ENCODE assay signal across 15 cellular contexts in the genomic region with DNA sequence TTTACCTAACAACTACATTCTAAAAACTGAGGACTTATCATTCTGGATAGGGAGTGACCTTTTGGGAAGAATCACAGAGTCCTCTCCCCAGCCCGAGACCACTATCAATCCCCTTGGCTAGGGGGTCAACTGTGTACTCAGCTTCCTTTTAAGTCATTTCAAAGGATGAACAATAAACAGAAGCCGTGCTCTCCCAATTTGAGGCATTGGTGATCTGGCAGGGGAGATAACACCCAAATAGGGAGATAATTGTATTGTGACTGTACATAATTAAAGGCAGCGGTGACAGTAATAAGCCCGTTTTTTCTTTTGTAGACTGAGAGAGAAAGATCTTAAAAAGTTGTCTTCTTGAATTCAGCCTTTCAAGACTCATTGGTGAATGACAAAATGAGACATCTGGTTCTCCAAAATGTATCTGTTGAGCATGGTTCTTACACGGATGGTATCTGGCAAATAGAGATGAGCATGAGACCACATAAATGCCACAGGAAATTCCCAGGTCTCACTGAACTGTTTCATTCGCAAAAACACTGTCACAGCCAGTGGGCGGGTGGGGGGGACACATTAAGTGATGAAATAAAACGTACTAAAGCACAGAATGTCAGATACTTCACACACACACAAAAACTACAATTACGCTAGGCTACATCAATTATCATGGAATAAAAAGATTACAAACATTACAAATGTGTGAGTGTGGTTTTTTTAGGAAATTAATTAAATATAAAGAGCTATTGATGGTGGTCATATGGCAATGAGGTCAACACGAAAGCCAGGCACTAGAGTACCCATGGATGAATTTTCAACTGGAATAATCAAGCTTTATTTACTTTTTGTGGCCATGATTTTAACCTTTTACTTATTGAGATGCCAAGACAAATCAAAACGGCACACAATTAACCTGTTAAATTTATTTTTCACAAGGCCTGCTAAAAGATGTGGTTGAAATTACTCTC.
DNase-seq lines count a peak whose midpoint lies in the region; ATAC-seq, FAIRE-seq and TF ChIP-seq lines count a peak whose summit lies in the region.
"Had no signal": no experiment of that assay in that cellular context is flagged by ENCODE, and none has a peak within 500 bp of the region (broad histone marks: within the 10 kb centered on the region; RNA-seq: fewer than 3 reads in every experiment).

No MANE protein-coding gene starts in this region.

- no peaks in the 10 kb centered on the region for H3K9me3 Mint-ChIP-seq in activated T-cell treated with anti-CD3 and anti-CD28 coated beads, Interleukin-2, amount 50 U/mL, for 4 hours
- no peaks in the 10 kb centered on the region for H3K9me3 Mint-ChIP-seq in activated T-helper 2 cell treated with anti-CD3 and anti-CD28 coated beads, Interferon-gamma antibody, Interleukin-2, Interleukin-4, amounts not matched to agents 10 μg/mL and 5 μg/mL and 100 μg/mL, durations not matched to agents 14 hours and 24 hours and 36 hours
- H3K9me3 Mint-ChIP-seq: dendritic cell treated with granulocyte-macrophage colony-stimulating factor and Interleukin-4, amounts not matched to agents 40 ng/mL and 50 ng/mL, for 4 days; neural crest cell had no signal

- H3K36me3 Mint-ChIP-seq in activated T-cell treated with anti-CD3 and anti-CD28 coated beads, Interleukin-2, amount 50 U/mL, for 4 hours (ENCODE audit: insufficient read depth) = peaks cover 17% of the 10 kb centered on the region
- H3K36me3 Mint-ChIP-seq in activated T-helper 2 cell treated with anti-CD3 and anti-CD28 coated beads, Interferon-gamma antibody, Interleukin-2, Interleukin-4, amounts not matched to agents 10 μg/mL and 5 μg/mL and 100 μg/mL, durations not matched to agents 14 hours and 24 hours and 36 hours (ENCODE audit: low read depth) = peaks cover 8% of the 10 kb centered on the region

- CTCF ChIA-PET in RWPE1 (lab: Yijun Ruan, JAX) = interaction anchor here (0.6 kb wide), 1 partner anchor 59 kb away, joined by 5 read pairs; no protein-coding TSS in a partner anchor

- peak overlapping the region; percentile 34 for H3K4me3 Mint-ChIP-seq in activated T-cell treated with anti-CD3 and anti-CD28 coated beads, Interleukin-2, amount 50 U/mL, for 4 hours
- peak overlapping the region; percentile 51 for H3K4me3 Mint-ChIP-seq in activated T-helper 2 cell treated with anti-CD3 and anti-CD28 coated beads, Interferon-gamma antibody, Interleukin-2, Interleukin-4, amounts not matched to agents 10 μg/mL and 5 μg/mL and 100 μg/mL, durations not matched to agents 14 hours and 24 hours and 36 hours (ENCODE audit: low read depth)
- H3K4me3 Mint-ChIP-seq: dendritic cell treated with granulocyte-macrophage colony-stimulating factor and Interleukin-4, amounts not matched to agents 40 ng/mL and 50 ng/mL, for 4 days; neural crest cell had no signal

- no peak overlapping the region for H3K27ac ChIP-seq in RWPE1
- H3K27ac ChIP-seq: esophagus squamous epithelium, skin epidermis had no signal

- DNase-seq in activated T-cell treated with anti-CD3 and anti-CD28 coated beads, Interleukin-2, amount 50 U/mL, for 4 hours = no peak
- DNase-seq in activated T-cell treated with anti-CD3 and anti-CD28 coated beads, Interleukin-2, amount 50 U/mL, for 1 hour = no peak
- DNase-seq in activated T-helper 2 cell treated with anti-CD3 and anti-CD28 coated beads, Interferon-gamma antibody, Interleukin-2, Interleukin-4, amounts not matched to agents 10 μg/mL and 5 μg/mL and 100 μg/mL, durations not matched to agents 14 hours and 24 hours and 36 hours (ENCODE audit: low spot score) = no peak
- DNase-seq in kidney glomerular epithelial cell (lab: John Stamatoyannopoulos, UW) = peak; percentile 63
- DNase-seq in stimulated activated naive CD8-positive, alpha-beta T cell treated with anti-CD3 and anti-CD28 coated beads, Interleukin-15, Interleukin-2, amounts not matched to agents 100 U/mL and 50 U/mL, for 24 hours = peak; percentile 48
- no peak for DNase-seq in RWPE1 (ENCODE audit: low spot score)
- no peak for DNase-seq in D721Med (ENCODE audit: insufficient read length, low spot score)
- DNase-seq: esophagus squamous epithelium, NCI-H1694 treated with DMSO at 0.1 percent for 48 hours, NCI-H524 treated with DMSO at 0.1 percent for 48 hours, trophoblast cell had no signal

- peak overlapping the region; percentile 82 for H3K27ac Mint-ChIP-seq in activated T-helper 2 cell treated with anti-CD3 and anti-CD28 coated beads, Interferon-gamma antibody, Interleukin-2, Interleukin-4, amounts not matched to agents 10 μg/mL and 5 μg/mL and 100 μg/mL, durations not matched to agents 14 hours and 24 hours and 36 hours
- H3K27ac Mint-ChIP-seq: dendritic cell treated with granulocyte-macrophage colony-stimulating factor and Interleukin-4, amounts not matched to agents 40 ng/mL and 50 ng/mL, for 4 days had no signal

- peaks cover 35% of the 10 kb centered on the region for H3K4me1 Mint-ChIP-seq in activated T-cell treated with anti-CD3 and anti-CD28 coated beads, Interleukin-2, amount 50 U/mL, for 4 hours (ENCODE audit: low read depth)
- H3K4me1 Mint-ChIP-seq in activated T-helper 2 cell treated with anti-CD3 and anti-CD28 coated beads, Interferon-gamma antibody, Interleukin-2, Interleukin-4, amounts not matched to agents 10 μg/mL and 5 μg/mL and 100 μg/mL, durations not matched to agents 14 hours and 24 hours and 36 hours (ENCODE audit: low read depth) = peaks cover 26% of the 10 kb centered on the region

- no peak for TF ChIP-seq CTCF in RWPE1 (conservative IDR thresholded peaks at IDR 0.05; ENCODE audit: low read depth)
- TF ChIP-seq CTCF in D721Med (IDR thresholded peaks at IDR 0.05; ENCODE audit: insufficient read depth, missing control alignments) = no peak

- POLR2A ChIA-PET in RWPE1 (lab: Yijun Ruan, JAX; ENCODE audit: low non-redundant PET) = no interaction called here

- ATAC-seq in activated T-cell treated with anti-CD3 and anti-CD28 coated beads, Interleukin-2, amount 50 U/mL, for 4 hours = peak; percentile 65 to 79
- ATAC-seq in stimulated activated naive CD8-positive, alpha-beta T cell treated with anti-CD3 and anti-CD28 coated beads, Interleukin-15, Interleukin-2, amounts not matched to agents 100 U/mL and 50 U/mL, for 24 hours = peak; percentile 53
- ATAC-seq in GM21447 (IDR thresholded peaks at IDR 0.05; ENCODE audit: unreplicated experiment) = no peak

- no peaks in the 10 kb centered on the region for H3K27me3 Mint-ChIP-seq in activated T-cell treated with anti-CD3 and anti-CD28 coated beads, Interleukin-2, amount 50 U/mL, for 4 hours (ENCODE audit: low read depth)
- H3K27me3 Mint-ChIP-seq in activated T-helper 2 cell treated with anti-CD3 and anti-CD28 coated beads, Interferon-gamma antibody, Interleukin-2, Interleukin-4, amounts not matched to agents 10 μg/mL and 5 μg/mL and 100 μg/mL, durations not matched to agents 14 hours and 24 hours and 36 hours (ENCODE audit: low read depth) = no peaks in the 10 kb centered on the region
- H3K27me3 Mint-ChIP-seq: dendritic cell treated with granulocyte-macrophage colony-stimulating factor and Interleukin-4, amounts not matched to agents 40 ng/mL and 50 ng/mL, for 4 days had no signal

- FAIRE-seq in D721Med (lab: Jason Lieb, UNC) = no peak

- intact Hi-C loops in activated T-helper 2 cell treated with anti-CD3 and anti-CD28 coated beads, Interferon-gamma antibody, Interleukin-2, Interleukin-4, amounts not matched to agents 10 μg/mL and 5 μg/mL and 100 μg/mL, durations not matched to agents 14 hours and 24 hours and 36 hours (cut with micrococcal nuclease) = loop anchor here (1.0 kb wide), 2 partner anchors 13 to 20 kb away; no protein-coding TSS in a partner anchor

Comparison
In these comparisons a context has a peak if more than half of its experiments do, and no peak if none do; other contexts are left out.
1. DNase-seq: peak in kidney glomerular epithelial cell (single experiment) and stimulated activated naive CD8-positive, alpha-beta T cell treated with anti-CD3 and anti-CD28 coated beads, Interleukin-15, Interleukin-2, amounts not matched to agents 100 U/mL and 50 U/mL, for 24 hours (single experiment); none in activated T-cell treated with anti-CD3 and anti-CD28 coated beads, Interleukin-2, amount 50 U/mL, for 4 hours (single experiment), activated T-cell treated with anti-CD3 and anti-CD28 coated beads, Interleukin-2, amount 50 U/mL, for 1 hour (single experiment), activated T-helper 2 cell treated with anti-CD3 and anti-CD28 coated beads, Interferon-gamma antibody, Interleukin-2, Interleukin-4, amounts not matched to agents 10 μg/mL and 5 μg/mL and 100 μg/mL, durations not matched to agents 14 hours and 24 hours and 36 hours (single experiment), RWPE1 (single experiment) and D721Med (single experiment).